In the genomic region with DNA sequence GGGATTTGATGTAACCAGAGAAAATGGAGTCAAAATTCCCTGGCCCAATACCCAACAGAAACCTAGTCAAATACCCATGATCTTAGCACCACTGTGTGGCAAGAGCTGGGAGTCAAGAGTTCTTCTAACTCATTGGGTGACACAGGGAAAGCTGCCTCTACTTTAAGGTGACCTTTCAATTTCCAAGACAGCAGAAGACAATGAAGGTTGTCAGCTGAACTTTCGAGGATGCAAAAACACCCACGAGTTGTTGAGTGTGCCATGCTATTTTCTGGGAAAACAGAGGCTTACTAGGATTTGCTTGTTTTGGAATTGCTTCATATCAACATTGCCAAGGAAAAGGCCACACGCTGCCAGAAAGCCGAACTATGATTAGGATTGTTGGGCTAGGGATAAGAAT, we compare ENCODE assay signal across 13 cellular contexts.
DNase-seq lines count a peak whose midpoint lies in the region; ATAC-seq, FAIRE-seq and TF ChIP-seq lines count a peak whose summit lies in the region.
"Had no signal": no experiment of that assay in that cellular context is flagged by ENCODE, and none has a peak within 500 bp of the region (broad histone marks: within the 10 kb centered on the region; RNA-seq: fewer than 3 reads in every experiment).

No MANE protein-coding gene starts in this region.

- H3K4me2 ChIP-seq in HepG2 (ENCODE audit: low read depth, low read length) (no peak overlapping the region), endothelial cell of umbilical vein (ENCODE audit: insufficient read depth, low read length) (no peak overlapping the region)
- H3K4me2 ChIP-seq: neural progenitor cell had no signal

- TF ChIP-seq CTCF in liver (IDR thresholded peaks at IDR 0.05; ENCODE audit: low read depth, low read length, missing input control) (no peak), HepG2 (CRISPR knock-in tag; IDR thresholded peaks at IDR 0.05) (no peak), endothelial cell of umbilical vein (IDR thresholded peaks at IDR 0.05; ENCODE audit: extremely low read depth in 1 of 2, insufficient read depth in 1 of 2, low read depth in 1 of 2, low read length in 2 of 2) (peak; percentile 10 to 39), lower lobe of right lung (IDR thresholded peaks at IDR 0.05) (no peak), esophagus squamous epithelium (IDR thresholded peaks at IDR 0.05) (no peak)

- TF ChIP-seq RAD21 in liver (IDR thresholded peaks at IDR 0.05) = peak; percentile 30 to 61
- TF ChIP-seq RAD21 in HepG2 (CRISPR knock-in tag; IDR thresholded peaks at IDR 0.05) = no peak

- WGBS in liver = 25% methylated on average over 4 of the region's 4 CpGs
- WGBS in HepG2 (ENCODE audit: low lambda C conversion rate) = 8% methylated on average over 4 of the region's 4 CpGs
- 17 to 41% methylated on average over 4 of the region's 4 CpGs for WGBS in esophagus squamous epithelium, 2 donors

- in situ Hi-C loops in HepG2 (cut with HindIII; ENCODE audit: extremely low pct_ligation_motif_present, low pct_unique_long_range_greater_than_20kb) = no loop called here

- no peaks in the 10 kb centered on the region for H4K20me1 ChIP-seq in HepG2 (ENCODE audit: insufficient read depth, low read length)
- no peaks in the 10 kb centered on the region for H4K20me1 ChIP-seq in endothelial cell of umbilical vein (replicated peaks; ENCODE audit: control insufficient read depth, extremely low read depth, insufficient read depth, low read length)

- ATAC-seq in HepG2 (no peak), lower lobe of right lung (peak; percentile 15 to 44), HG03159 (IDR thresholded peaks at IDR 0.05; ENCODE audit: unreplicated experiment) (no peak), HG02970 (IDR thresholded peaks at IDR 0.05; ENCODE audit: low FRiP score, unreplicated experiment) (no peak)
- ATAC-seq: HCT116 had no signal

- dilution Hi-C loops in endothelial cell of umbilical vein (cut with MboI; ENCODE audit: extremely low pct_ligation_motif_present, low sequenced_read_pairs) = no loop called here

- intact Hi-C loops in HepG2 (cut with micrococcal nuclease; ENCODE audit: unreplicated experiment) (no loop called here), endothelial cell of umbilical vein (cut with micrococcal nuclease) (loop anchor here (1.0 kb wide), 3 partner anchors 109 to 174 kb away; no protein-coding TSS in a partner anchor), lower lobe of right lung (cut with DNase I) (no loop called here), esophagus squamous epithelium (cut with DNase I) (no loop called here)

- H2AFZ ChIP-seq in HepG2 (ENCODE audit: low read length) = no peak overlapping the region
- no peak overlapping the region for H2AFZ ChIP-seq in endothelial cell of umbilical vein (ENCODE audit: low read depth, low read length)
- H2AFZ ChIP-seq: neural progenitor cell had no signal

- H3K9me1 ChIP-seq in endothelial cell of umbilical vein (replicated peaks; ENCODE audit: control insufficient read depth, extremely low read depth, insufficient read depth, low read length) = no peaks in the 10 kb centered on the region

- no peak overlapping the region for H3K27ac ChIP-seq in liver (ENCODE audit: low read depth in 1 of 2, low read length in 2 of 2)
- no peak overlapping the region for H3K27ac ChIP-seq in HepG2 (ENCODE audit: extremely low read length, insufficient read depth, low read length)
- H3K27ac ChIP-seq in endothelial cell of umbilical vein (ENCODE audit: insufficient read depth, low read depth, low read length) = no peak overlapping the region
- H3K27ac ChIP-seq in lower lobe of right lung = no peak overlapping the region
- H3K27ac ChIP-seq in esophagus squamous epithelium = no peak overlapping the region
- H3K27ac ChIP-seq: neural progenitor cell, RWPE1, vagina had no signal

- no peak for TF ChIP-seq POLR2A in HepG2 (IDR thresholded peaks at IDR 0.05; ENCODE audit: insufficient read depth in 1 of 2, low read depth in 2 of 2, low read length in 2 of 2)
- no peak for TF ChIP-seq POLR2A in endothelial cell of umbilical vein (IDR thresholded peaks at IDR 0.05; ENCODE audit: low read depth, low read length)
- no peak for TF ChIP-seq POLR2A in esophagus squamous epithelium (IDR thresholded peaks at IDR 0.05)

- no peaks in the 10 kb centered on the region for H3K79me2 ChIP-seq in HepG2 (ENCODE audit: insufficient read depth, low read length)
- H3K79me2 ChIP-seq in endothelial cell of umbilical vein (ENCODE audit: control insufficient read depth, insufficient read depth, low read length) = no peaks in the 10 kb centered on the region

- BruUV-seq in HepG2 (replicated peaks; lab: Mats Ljungman, UMichigan) = no TSS peak
- BruUV-seq in endothelial cell of umbilical vein (replicated peaks; lab: Mats Ljungman, UMichigan) = no TSS peak

- DNase-seq in HepG2 (ENCODE audit: low spot score) (no peak), endothelial cell of umbilical vein (ENCODE audit: low read depth, low spot score) (peak; percentile 56), lower lobe of right lung (no peak), esophagus squamous epithelium (lab: John Stamatoyannopoulos, UW) (no peak), SW 1271 (lab: John Stamatoyannopoulos, UW) (no peak)

- FAIRE-seq in HepG2 (lab: Jason Lieb, UNC) (no peak), endothelial cell of umbilical vein (lab: Jason Lieb, UNC) (no peak)
- FAIRE-seq: islet of Langerhans had no signal

- H3K9me3 ChIP-seq in liver (ENCODE audit: control insufficient read depth in 4 of 4, low read length in 3 of 4) (no peaks in the 10 kb centered on the region), HepG2 (ENCODE audit: low read length) (no peaks in the 10 kb centered on the region), endothelial cell of umbilical vein (replicated peaks; ENCODE audit: control insufficient read depth, insufficient read depth, low read length) (no peaks in the 10 kb centered on the region), lower lobe of right lung (no peaks in the 10 kb centered on the region), esophagus squamous epithelium (no peaks in the 10 kb centered on the region)
- H3K9me3 ChIP-seq: vagina had no signal

- H3K4me3 ChIP-seq in liver (ENCODE audit: low read depth in 1 of 3, low read length in 3 of 3) = no peak overlapping the region
- no peak overlapping the region for H3K4me3 ChIP-seq in HepG2 (replicated peaks in 1 of 3; ENCODE audit: insufficient read depth in 1 of 3, low read depth in 2 of 3, low read length in 3 of 3)
- H3K4me3 ChIP-seq in endothelial cell of umbilical vein (replicated peaks in 1 of 3; ENCODE audit: insufficient read depth in 1 of 3, low read depth in 1 of 3, low read length in 3 of 3) = no peak overlapping the region
- H3K4me3 ChIP-seq in lower lobe of right lung = no peak overlapping the region
- H3K4me3 ChIP-seq in esophagus squamous epithelium = no peak overlapping the region
- H3K4me3 ChIP-seq: neural progenitor cell, vagina had no signal

- H3K36me3 ChIP-seq in liver (ENCODE audit: control insufficient read depth in 4 of 4, insufficient read depth in 3 of 4, low read depth in 1 of 4, low read length in 3 of 4) (no peaks in the 10 kb centered on the region), HepG2 (replicated peaks in 1 of 2; ENCODE audit: control insufficient read depth in 1 of 2, insufficient read depth in 2 of 2, low read length in 2 of 2) (no peaks in the 10 kb centered on the region), endothelial cell of umbilical vein (ENCODE audit: control insufficient read depth in 2 of 2, extremely low read depth in 1 of 2, insufficient read depth in 2 of 2, low read length in 2 of 2) (no peaks in the 10 kb centered on the region), lower lobe of right lung (no peaks in the 10 kb centered on the region), esophagus squamous epithelium (no peaks in the 10 kb centered on the region)
- H3K36me3 ChIP-seq: neural progenitor cell, vagina had no signal

- H3K4me1 ChIP-seq in liver (ENCODE audit: control insufficient read depth in 4 of 4, insufficient read depth in 4 of 4, low read length in 3 of 4) (peaks cover 2 to 12% (median 7%) of the 10 kb centered on the region in 4 donors), HepG2 (ENCODE audit: insufficient read depth, low read length) (no peaks in the 10 kb centered on the region), endothelial cell of umbilical vein (ENCODE audit: control insufficient read depth, extremely low read depth, insufficient read depth, low read length) (no peaks in the 10 kb centered on the region), lower lobe of right lung (no peaks in the 10 kb centered on the region), esophagus squamous epithelium (peaks cover 0 to 10% (median 0%) of the 10 kb centered on the region in 3 donors)
- H3K4me1 ChIP-seq: vagina had no signal

- CTCF ChIA-PET in HepG2 (lab: Yijun Ruan, JAX; ENCODE audit: low intra/inter-chr PET ratio, low total read pairs) (no interaction called here), endothelial cell of umbilical vein (lab: Charles Lee) (interaction anchor here (0.7 to 2.3 kb wide), 17 partner anchors 9 to 181 kb away, joined by 3 to 30 read pairs (median 4); no protein-coding TSS in a partner anchor)

- POLR2A ChIA-PET in HepG2 (lab: Yijun Ruan, JAX) (no interaction called here), endothelial cell of umbilical vein (lab: Charles Lee) (no interaction called here)

- no peak for TF ChIP-seq EP300 in HepG2 (IDR thresholded peaks at IDR 0.05; ENCODE audit: low read depth in 2 of 2, low read length in 2 of 2)
- no peak for TF ChIP-seq EP300 in HepG2 (CRISPR knock-in tag; IDR thresholded peaks at IDR 0.05; ENCODE audit: borderline replicate concordance)

- H3K27me3 ChIP-seq in liver (ENCODE audit: control insufficient read depth in 4 of 4, insufficient read depth in 4 of 4, low read length in 3 of 4) (peaks cover 0 to 14% (median 7%) of the 10 kb centered on the region in 4 donors), HepG2 (ENCODE audit: control insufficient read depth in 1 of 2, insufficient read depth in 2 of 2, low read length in 2 of 2) (no peaks in the 10 kb centered on the region), endothelial cell of umbilical vein (ENCODE audit: control insufficient read depth in 2 of 2, insufficient read depth in 2 of 2, low read length in 2 of 2) (peaks cover 2 to 18% of the 10 kb centered on the region in 2 experiments), lower lobe of right lung (ENCODE audit: low read depth) (no peaks in the 10 kb centered on the region), esophagus squamous epithelium (peaks cover 0 to 4% (median 0%) of the 10 kb centered on the region in 4 donors)
- H3K27me3 ChIP-seq: neural progenitor cell, vagina had no signal

- no peak overlapping the region for H3K9ac ChIP-seq in liver (ENCODE audit: low read depth in 1 of 2, low read length in 2 of 2)
- H3K9ac ChIP-seq in HepG2 (ENCODE audit: insufficient read depth, low read depth, low read length) = no peak overlapping the region
- H3K9ac ChIP-seq in endothelial cell of umbilical vein (replicated peaks; ENCODE audit: extremely low read depth, insufficient read depth, low read length) = no peak overlapping the region
- H3K9ac ChIP-seq: neural progenitor cell had no signal

TF ChIP-seq in liver, 16 proteins besides CTCF, POLR2A, EP300 and RAD21 (continues in another document):
- TF ChIP-seq JUND (IDR thresholded peaks at IDR 0.05) = no peak

TF ChIP-seq in HepG2, 621 proteins besides CTCF, POLR2A, EP300 and RAD21 (continues in another document):
- TF ChIP-seq SAP130 (CRISPR knock-in tag; IDR thresholded peaks at IDR 0.05; ENCODE audit: low read depth) = no peak

TF ChIP-seq in endothelial cell of umbilical vein, 7 proteins besides CTCF, POLR2A, EP300 and RAD21 (continues in another document):
- no peak for TF ChIP-seq JUN (IDR thresholded peaks at IDR 0.05; ENCODE audit: borderline replicate concordance, insufficient read depth, insufficient read length, low read depth)

Comparison
In these comparisons a context has a peak if more than half of its experiments do, and no peak if none do; other contexts are left out.
1. CTCF ChIP-seq: peak in endothelial cell of umbilical vein (2 of 2); none in liver (single experiment), HepG2 (single experiment), lower lobe of right lung (single experiment) and esophagus squamous epithelium (0 of 6).
2. ATAC-seq: peak in lower lobe of right lung (2 of 2); none in HepG2 (single experiment), HG03159 (single experiment) and HG02970 (single experiment).